Comparison of ENCODE assay signal across 2 cellular contexts in genomic region chr14:105061428-105062047, GRCh38.
TF ChIP-seq lines count a peak whose summit lies in the region.

No MANE protein-coding gene starts in this region.

TF ChIP-seq in liver, 16 proteins besides CTCF, POLR2A, EP300 and RAD21:
- TF ChIP-seq YY1 (IDR thresholded peaks at IDR 0.05): no peak
- no peak for TF ChIP-seq NR2F2 (IDR thresholded peaks at IDR 0.05)
- TF ChIP-seq EGR1 (IDR thresholded peaks at IDR 0.05; ENCODE audit: low read depth in 2 of 2): no peak
- TF ChIP-seq ZBTB33 (IDR thresholded peaks at IDR 0.05): no peak
- TF ChIP-seq HNF4A (conservative IDR thresholded peaks at IDR 0.05): no peak
- TF ChIP-seq SP1 (IDR thresholded peaks at IDR 0.05): no peak
- TF ChIP-seq TAF1 (conservative IDR thresholded peaks at IDR 0.05): no peak
- TF ChIP-seq FOXA2 (IDR thresholded peaks at IDR 0.05): no peak
- TF ChIP-seq FOXA1 (IDR thresholded peaks at IDR 0.05): no peak
- TF ChIP-seq GABPA (IDR thresholded peaks at IDR 0.05 in 1 of 2, conservative IDR thresholded peaks at IDR 0.05 in 1 of 2): no peak
- no peak for TF ChIP-seq HNF4G (IDR thresholded peaks at IDR 0.05)
- no peak for TF ChIP-seq REST (IDR thresholded peaks at IDR 0.05)
- TF ChIP-seq RXRA (IDR thresholded peaks at IDR 0.05): no peak
- TF ChIP-seq ATF3 (IDR thresholded peaks at IDR 0.05): no peak
- no peak for TF ChIP-seq MAX (IDR thresholded peaks at IDR 0.05)
- no peak for TF ChIP-seq JUND (IDR thresholded peaks at IDR 0.05)

TF ChIP-seq in HepG2, 621 proteins besides CTCF, POLR2A, EP300 and RAD21:
- TF ChIP-seq HNF1B (CRISPR knock-in tag; IDR thresholded peaks at IDR 0.05): no peak
- TF ChIP-seq ATF4 (CRISPR knock-in tag; IDR thresholded peaks at IDR 0.05): no peak
- TF ChIP-seq ISL2 (CRISPR knock-in tag; IDR thresholded peaks at IDR 0.05): no peak
- TF ChIP-seq ZNF367 (CRISPR knock-in tag; IDR thresholded peaks at IDR 0.05; ENCODE audit: borderline replicate concordance): no peak
- TF ChIP-seq ATF3 (CRISPR knock-in tag; IDR thresholded peaks at IDR 0.05): no peak
- TF ChIP-seq STAG1 (CRISPR knock-in tag; IDR thresholded peaks at IDR 0.05): no peak
- no peak for TF ChIP-seq MIER3 (CRISPR knock-in tag; IDR thresholded peaks at IDR 0.05; ENCODE audit: borderline replicate concordance)
- TF ChIP-seq ETS1 (CRISPR knock-in tag; IDR thresholded peaks at IDR 0.05): no peak
- TF ChIP-seq ZUFSP (CRISPR knock-in tag; IDR thresholded peaks at IDR 0.05; ENCODE audit: borderline replicate concordance): no peak
- no peak for TF ChIP-seq ZIK1 (CRISPR knock-in tag; IDR thresholded peaks at IDR 0.05; ENCODE audit: borderline replicate concordance, low read depth)
- TF ChIP-seq ZNF12 (CRISPR knock-in tag; IDR thresholded peaks at IDR 0.05): no peak
- TF ChIP-seq GABPB1 (CRISPR knock-in tag; IDR thresholded peaks at IDR 0.05): no peak
- TF ChIP-seq IRF1 (CRISPR knock-in tag; IDR thresholded peaks at IDR 0.05; ENCODE audit: low read depth): no peak
